Comparison of ENCODE assay signal across 8 cellular contexts in the genomic region with DNA sequence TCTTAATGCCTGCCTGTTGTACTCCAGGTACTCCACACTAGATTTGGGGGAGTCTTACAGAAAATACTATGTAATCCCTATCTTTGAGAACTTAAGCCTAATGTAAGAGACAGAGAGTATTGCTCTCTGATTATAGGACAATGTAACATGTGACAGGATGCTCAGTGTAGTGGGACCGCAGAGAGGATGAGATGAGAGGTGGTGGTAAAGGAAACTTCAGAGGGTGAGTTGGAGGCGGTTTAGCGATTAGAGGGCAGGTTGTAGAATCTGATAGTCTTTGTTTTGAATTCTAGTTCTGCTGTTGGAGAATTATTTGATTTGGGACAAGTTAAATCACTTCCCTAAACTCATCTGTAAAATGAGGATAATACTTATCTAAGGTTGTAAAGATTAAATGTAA. TPM values are rescaled to one million over a fixed set of nuclear protein-coding genes. Genes with fewer than 3 reads are reported as not detected.
DNase-seq lines count a peak whose midpoint lies in the region; ATAC-seq, FAIRE-seq and TF ChIP-seq lines count a peak whose summit lies in the region.

No MANE protein-coding gene starts in this region.

- no peak for TF ChIP-seq POLR2A in right lobe of liver (IDR thresholded peaks at IDR 0.05)
- TF ChIP-seq POLR2A in HepG2 (IDR thresholded peaks at IDR 0.05; ENCODE audit: insufficient read depth in 1 of 2, low read depth in 2 of 2, low read length in 2 of 2): no peak

- FAIRE-seq in HepG2 (lab: Jason Lieb, UNC): no peak

- ATAC-seq in right lobe of liver (peak in 3 of 4 donors; percentile 17 to 43 (median 40)), HepG2 (no peak), HG03108 (IDR thresholded peaks at IDR 0.05; ENCODE audit: unreplicated experiment) (peak; percentile 79)
- ATAC-seq in stimulated activated naive CD8-positive, alpha-beta T cell treated with anti-CD3 and anti-CD28 coated beads, Interleukin-15, amount 100 ng/mL, for 72 hours: peak; percentile 99

- H3K9me3 ChIP-seq in right lobe of liver (no peaks in the 10 kb centered on the region), HepG2 (ENCODE audit: low read length) (no peaks in the 10 kb centered on the region)

- intact Hi-C loops in right lobe of liver (cut with DNase I) (loop anchor here in 1 of 2 donors (10.0 kb wide), 1 partner anchor 66 kb away; a partner anchor contains a TSS), HepG2 (cut with micrococcal nuclease; ENCODE audit: unreplicated experiment) (loop anchor here (10.0 kb wide), 1 partner anchor 104 kb away; no protein-coding TSS in a partner anchor)

- peaks cover 43% of the 10 kb centered on the region for H3K79me2 ChIP-seq in HepG2 (ENCODE audit: insufficient read depth, low read length)

- H3K36me3 ChIP-seq in right lobe of liver (peaks cover 0 to 5% (median 0%) of the 10 kb centered on the region in 4 donors), HepG2 (replicated peaks in 1 of 2; ENCODE audit: control insufficient read depth in 1 of 2, insufficient read depth in 2 of 2, low read length in 2 of 2) (peaks cover 0 to 6% of the 10 kb centered on the region in 2 experiments; a peak in 3 of 5 replicates)

- CTCF ChIA-PET in HepG2 (lab: Yijun Ruan, JAX; ENCODE audit: low intra/inter-chr PET ratio, low total read pairs): no interaction called here

- 59% methylated on average over 3 of the region's 3 CpGs for WGBS in right lobe of liver (ENCODE audit: insufficient coverage, low coverage, low lambda C conversion rate, missing lambda C conversion rate)
- WGBS in HepG2 (ENCODE audit: low lambda C conversion rate): 94% methylated on average over 3 of the region's 3 CpGs

- POLR2A ChIA-PET in HepG2 (lab: Yijun Ruan, JAX): no interaction called here

- H3K4me1 ChIP-seq in right lobe of liver: peaks cover 0 to 32% (median 11%) of the 10 kb centered on the region in 4 donors
- peaks cover 37% of the 10 kb centered on the region for H3K4me1 ChIP-seq in HepG2 (ENCODE audit: insufficient read depth, low read length)

- peak overlapping the region; percentile 11 to 60 for H3K4me3 Mint-ChIP-seq in stimulated activated naive CD8-positive, alpha-beta T cell treated with anti-CD3 and anti-CD28 coated beads, Interleukin-15, amount 100 ng/mL, for 72 hours

- H3K9me3 Mint-ChIP-seq in stimulated activated naive CD8-positive, alpha-beta T cell treated with anti-CD3 and anti-CD28 coated beads, Interleukin-15, amount 100 ng/mL, for 72 hours: no peaks in the 10 kb centered on the region

- DNase-seq in right lobe of liver (no peak), HepG2 (ENCODE audit: low spot score) (no peak), activated T-cell treated with anti-CD3 and anti-CD28 coated beads for 24 hours (ENCODE audit: low read depth) (peak; percentile 29), DMS53 treated with DMSO at 0.1 percent for 48 hours (lab: John Stamatoyannopoulos, UW; ENCODE audit: unreplicated experiment) (no peak), Kasumi-1 (lab: John Stamatoyannopoulos, UW) (no peak), GF-D8 (lab: John Stamatoyannopoulos, UW) (no peak)
- DNase-seq in stimulated activated naive CD8-positive, alpha-beta T cell treated with anti-CD3 and anti-CD28 coated beads, Interleukin-15, amount 100 ng/mL, for 72 hours: peak in 1 of 2 donors; percentile 66

- H3K9ac ChIP-seq in HepG2 (ENCODE audit: insufficient read depth, low read depth, low read length): no peak overlapping the region

- H3K4me1 Mint-ChIP-seq in stimulated activated naive CD8-positive, alpha-beta T cell treated with anti-CD3 and anti-CD28 coated beads, Interleukin-15, amount 100 ng/mL, for 72 hours: peaks cover 80% of the 10 kb centered on the region

- H3K27ac ChIP-seq in right lobe of liver (no peak overlapping the region), HepG2 (ENCODE audit: extremely low read length, insufficient read depth, low read length) (no peak overlapping the region)

- H3K4me2 ChIP-seq in HepG2 (ENCODE audit: low read depth, low read length): no peak overlapping the region

- no peaks in the 10 kb centered on the region for H3K27me3 ChIP-seq in right lobe of liver
- no peaks in the 10 kb centered on the region for H3K27me3 ChIP-seq in HepG2 (ENCODE audit: control insufficient read depth in 1 of 2, insufficient read depth in 2 of 2, low read length in 2 of 2)

- H3K4me3 ChIP-seq in right lobe of liver (no peak overlapping the region), HepG2 (replicated peaks in 1 of 3; ENCODE audit: insufficient read depth in 1 of 3, low read depth in 2 of 3, low read length in 3 of 3) (no peak overlapping the region)

- peak overlapping the region in 1 of 2 donors; percentile 93 for H3K27ac Mint-ChIP-seq in stimulated activated naive CD8-positive, alpha-beta T cell treated with anti-CD3 and anti-CD28 coated beads, Interleukin-15, amount 100 ng/mL, for 72 hours

- H4K20me1 ChIP-seq in HepG2 (ENCODE audit: insufficient read depth, low read length): no peaks in the 10 kb centered on the region

- in situ Hi-C loops in HepG2 (cut with HindIII; ENCODE audit: extremely low pct_ligation_motif_present, low pct_unique_long_range_greater_than_20kb): loop anchor here (10.0 kb wide), 1 partner anchor 174 kb away; no protein-coding TSS in a partner anchor

- TF ChIP-seq RAD21 in HepG2 (CRISPR knock-in tag; IDR thresholded peaks at IDR 0.05): no peak

- no peak for TF ChIP-seq CTCF in right lobe of liver (IDR thresholded peaks at IDR 0.05)
- TF ChIP-seq CTCF in HepG2 (CRISPR knock-in tag; IDR thresholded peaks at IDR 0.05): no peak

- no peak overlapping the region for H2AFZ ChIP-seq in HepG2 (ENCODE audit: low read length)

- H3K27me3 Mint-ChIP-seq in stimulated activated naive CD8-positive, alpha-beta T cell treated with anti-CD3 and anti-CD28 coated beads, Interleukin-15, amount 100 ng/mL, for 72 hours: no peaks in the 10 kb centered on the region

- TF ChIP-seq EP300 in HepG2 (IDR thresholded peaks at IDR 0.05; ENCODE audit: low read depth in 2 of 2, low read length in 2 of 2) (no peak), HepG2 (CRISPR knock-in tag; IDR thresholded peaks at IDR 0.05; ENCODE audit: borderline replicate concordance) (no peak)

- no TSS peak for BruUV-seq in HepG2 (replicated peaks; lab: Mats Ljungman, UMichigan)

TF ChIP-seq in HepG2, 621 proteins besides CTCF, POLR2A, EP300 and RAD21 (continues in another document):
- TF ChIP-seq, protein P1, sequence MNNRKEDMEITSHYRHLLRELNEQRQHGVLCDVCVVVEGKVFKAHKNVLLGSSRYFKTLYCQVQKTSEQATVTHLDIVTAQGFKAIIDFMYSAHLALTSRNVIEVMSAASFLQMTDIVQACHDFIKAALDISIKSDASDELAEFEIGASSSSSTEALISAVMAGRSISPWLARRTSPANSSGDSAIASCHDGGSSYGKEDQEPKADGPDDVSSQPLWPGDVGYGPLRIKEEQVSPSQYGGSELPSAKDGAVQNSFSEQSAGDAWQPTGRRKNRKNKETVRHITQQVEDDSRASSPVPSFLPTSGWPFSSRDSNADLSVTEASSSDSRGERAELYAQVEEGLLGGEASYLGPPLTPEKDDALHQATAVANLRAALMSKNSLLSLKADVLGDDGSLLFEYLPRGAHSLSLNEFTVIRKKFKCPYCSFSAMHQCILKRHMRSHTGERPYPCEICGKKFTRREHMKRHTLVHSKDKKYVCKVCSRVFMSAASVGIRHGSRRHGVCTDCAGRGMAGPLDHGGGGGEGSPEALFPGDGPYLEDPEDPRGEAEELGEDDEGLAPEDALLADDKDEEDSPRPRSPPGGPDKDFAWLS (CRISPR knock-in tag; IDR thresholded peaks at IDR 0.05; ENCODE audit: borderline replicate concordance): no peak
- TF ChIP-seq LCORL (IDR thresholded peaks at IDR 0.05) (no peak), LCORL (CRISPR knock-in tag; IDR thresholded peaks at IDR 0.05) (no peak), ZIK1 (CRISPR knock-in tag; IDR thresholded peaks at IDR 0.05; ENCODE audit: borderline replicate concordance, low read depth) (no peak), TBX3 (IDR thresholded peaks at IDR 0.05; ENCODE audit: borderline replicate concordance) (no peak), ZFY (CRISPR knock-in tag; IDR thresholded peaks at IDR 0.05) (no peak)
- TF ChIP-seq, protein P2, sequence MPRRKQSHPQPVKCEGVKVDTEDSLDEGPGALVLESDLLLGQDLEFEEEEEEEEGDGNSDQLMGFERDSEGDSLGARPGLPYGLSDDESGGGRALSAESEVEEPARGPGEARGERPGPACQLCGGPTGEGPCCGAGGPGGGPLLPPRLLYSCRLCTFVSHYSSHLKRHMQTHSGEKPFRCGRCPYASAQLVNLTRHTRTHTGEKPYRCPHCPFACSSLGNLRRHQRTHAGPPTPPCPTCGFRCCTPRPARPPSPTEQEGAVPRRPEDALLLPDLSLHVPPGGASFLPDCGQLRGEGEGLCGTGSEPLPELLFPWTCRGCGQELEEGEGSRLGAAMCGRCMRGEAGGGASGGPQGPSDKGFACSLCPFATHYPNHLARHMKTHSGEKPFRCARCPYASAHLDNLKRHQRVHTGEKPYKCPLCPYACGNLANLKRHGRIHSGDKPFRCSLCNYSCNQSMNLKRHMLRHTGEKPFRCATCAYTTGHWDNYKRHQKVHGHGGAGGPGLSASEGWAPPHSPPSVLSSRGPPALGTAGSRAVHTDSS (CRISPR knock-in tag; conservative IDR thresholded peaks at IDR 0.05): no peak

RNA-seq across cellular contexts. Expression of a gene that starts 5.4 kb away (rescaled TPM):
- total RNA-seq in right lobe of liver (10 to 100 TPM in 4 of 6 experiments, 1 to 10 TPM in 2; 5.8 to 20.5 (median 14.3) TPM), HepG2 (2016; rRNA removed; fragmentation: Illumina TruSeq; extraction: Trizol) (40.2 and 52.0 TPM in 2 replicates)
- total RNA-seq in HepG2 (2016; cell fraction: cytosol; rRNA removed; fragmentation: Illumina TruSeq; extraction: Trizol; ENCODE audit: low read depth): 10.0 and 13.3 TPM in 2 replicates
- 35.6 and 52.3 TPM in 2 replicates for total RNA-seq in HepG2 (2016; cell fraction: insoluble cytoplasmic fraction; rRNA removed; fragmentation: Illumina TruSeq; extraction: Trizol)
- 13.7 and 14.4 TPM in 2 replicates for total RNA-seq in HepG2 (2016; cell fraction: membrane; rRNA removed; fragmentation: Illumina TruSeq; extraction: Trizol)
- total RNA-seq in HepG2 (2016; cell fraction: nucleus; rRNA removed; fragmentation: Illumina TruSeq; extraction: Trizol): 49.1 and 52.5 TPM in 2 replicates
- polyA plus RNA-seq in HepG2 (2011; rRNA removed): 16.9 and 22.3 TPM in 2 replicates
- 6.4 and 12.5 TPM in 2 replicates for polyA plus RNA-seq in HepG2 (2011; cell fraction: cytosol; rRNA removed)
- polyA plus RNA-seq in HepG2 (2011; cell fraction: nucleus; rRNA removed): 4.4 and 7.2 TPM in 2 replicates
- 16.5 and 24.5 TPM in 2 replicates for polyA plus RNA-seq in HepG2 (2012)
- polyA plus RNA-seq in HepG2 (2016; cell fraction: cytosol; fragmentation: Illumina TruSeq; extraction: Trizol; ENCODE audit: low read depth): 1.4 and 2.2 TPM in 2 replicates
- polyA plus RNA-seq in HepG2 (2016; cell fraction: insoluble cytoplasmic fraction; fragmentation: Illumina TruSeq; extraction: Trizol; ENCODE audit: low read depth): 22.5 and 25.2 TPM in 2 replicates
- polyA plus RNA-seq in HepG2 (2016; cell fraction: membrane; fragmentation: Illumina TruSeq; extraction: Trizol; ENCODE audit: low read depth): 2.3 and 2.5 TPM in 2 replicates
- 31.2 and 32.8 TPM in 2 replicates for polyA plus RNA-seq in HepG2 (2016; cell fraction: nucleus; fragmentation: Illumina TruSeq; extraction: Trizol; ENCODE audit: insufficient read depth, low read depth)
- polyA minus RNA-seq in HepG2 (2011; rRNA and poly(A)+ RNA removed; ENCODE audit: low replicate concordance): 34.1 and 238 TPM in 2 replicates
- polyA minus RNA-seq in HepG2 (2011; cell fraction: cytosol; rRNA and poly(A)+ RNA removed): 16.4 and 17.9 TPM in 2 replicates
- 8.8 and 12.2 TPM in 2 replicates for polyA minus RNA-seq in HepG2 (2011; cell fraction: nucleus; rRNA and poly(A)+ RNA removed)
